Comparison of ENCODE assay signal across 1 cellular context in the genomic region with DNA sequence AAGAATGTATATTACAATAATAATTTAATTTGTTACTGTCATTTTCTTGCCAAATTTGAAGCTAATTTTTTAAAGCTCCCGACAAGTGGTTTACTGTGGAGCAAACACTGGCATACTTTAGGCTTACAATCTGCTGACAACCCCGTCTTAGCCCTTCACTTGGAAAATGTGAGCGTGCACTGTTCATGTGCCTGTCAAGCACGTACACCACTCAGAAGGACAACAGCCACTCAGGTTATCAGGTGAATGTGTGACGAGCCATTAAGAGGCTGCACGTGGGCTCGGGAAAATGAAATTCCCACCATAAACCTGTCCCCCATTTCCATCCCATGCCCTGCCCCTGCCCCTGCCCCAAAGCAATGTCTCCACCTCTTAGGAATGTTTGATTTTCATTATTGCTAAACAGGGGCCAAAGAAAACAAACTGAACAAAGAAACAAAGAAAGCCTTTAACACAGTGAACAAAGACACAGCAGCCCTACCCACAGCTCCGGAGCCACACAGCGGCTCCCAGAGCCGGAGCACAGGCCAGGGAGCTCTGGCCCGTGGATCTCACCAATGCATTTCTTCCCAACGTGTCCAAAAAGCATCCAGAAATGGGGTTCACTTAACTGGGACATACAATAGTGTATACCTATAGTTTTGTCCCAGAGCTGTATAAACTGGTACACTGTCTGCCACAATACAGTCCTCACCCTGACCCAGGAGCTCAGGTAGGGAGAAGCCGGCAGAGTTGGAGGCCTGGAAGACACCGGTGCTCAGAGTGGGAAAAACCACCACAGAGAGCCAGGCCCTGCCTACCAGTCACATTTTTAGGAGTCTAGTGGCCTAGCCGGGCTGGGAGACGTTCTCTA.
TF ChIP-seq lines count a peak whose summit lies in the region.

No MANE protein-coding gene starts in this region.

TF ChIP-seq in neural cell, 6 proteins besides CTCF, POLR2A, EP300 and RAD21:
- TF ChIP-seq, protein P1, sequence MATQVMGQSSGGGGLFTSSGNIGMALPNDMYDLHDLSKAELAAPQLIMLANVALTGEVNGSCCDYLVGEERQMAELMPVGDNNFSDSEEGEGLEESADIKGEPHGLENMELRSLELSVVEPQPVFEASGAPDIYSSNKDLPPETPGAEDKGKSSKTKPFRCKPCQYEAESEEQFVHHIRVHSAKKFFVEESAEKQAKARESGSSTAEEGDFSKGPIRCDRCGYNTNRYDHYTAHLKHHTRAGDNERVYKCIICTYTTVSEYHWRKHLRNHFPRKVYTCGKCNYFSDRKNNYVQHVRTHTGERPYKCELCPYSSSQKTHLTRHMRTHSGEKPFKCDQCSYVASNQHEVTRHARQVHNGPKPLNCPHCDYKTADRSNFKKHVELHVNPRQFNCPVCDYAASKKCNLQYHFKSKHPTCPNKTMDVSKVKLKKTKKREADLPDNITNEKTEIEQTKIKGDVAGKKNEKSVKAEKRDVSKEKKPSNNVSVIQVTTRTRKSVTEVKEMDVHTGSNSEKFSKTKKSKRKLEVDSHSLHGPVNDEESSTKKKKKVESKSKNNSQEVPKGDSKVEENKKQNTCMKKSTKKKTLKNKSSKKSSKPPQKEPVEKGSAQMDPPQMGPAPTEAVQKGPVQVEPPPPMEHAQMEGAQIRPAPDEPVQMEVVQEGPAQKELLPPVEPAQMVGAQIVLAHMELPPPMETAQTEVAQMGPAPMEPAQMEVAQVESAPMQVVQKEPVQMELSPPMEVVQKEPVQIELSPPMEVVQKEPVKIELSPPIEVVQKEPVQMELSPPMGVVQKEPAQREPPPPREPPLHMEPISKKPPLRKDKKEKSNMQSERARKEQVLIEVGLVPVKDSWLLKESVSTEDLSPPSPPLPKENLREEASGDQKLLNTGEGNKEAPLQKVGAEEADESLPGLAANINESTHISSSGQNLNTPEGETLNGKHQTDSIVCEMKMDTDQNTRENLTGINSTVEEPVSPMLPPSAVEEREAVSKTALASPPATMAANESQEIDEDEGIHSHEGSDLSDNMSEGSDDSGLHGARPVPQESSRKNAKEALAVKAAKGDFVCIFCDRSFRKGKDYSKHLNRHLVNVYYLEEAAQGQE (IDR thresholded peaks at IDR 0.05; ENCODE audit: borderline replicate concordance), result no peak
- peak; percentile 36 for TF ChIP-seq POLR2AphosphoS5 (IDR thresholded peaks at IDR 0.05)
